13 cellular contexts compared by ENCODE assay signal in the genomic region with DNA sequence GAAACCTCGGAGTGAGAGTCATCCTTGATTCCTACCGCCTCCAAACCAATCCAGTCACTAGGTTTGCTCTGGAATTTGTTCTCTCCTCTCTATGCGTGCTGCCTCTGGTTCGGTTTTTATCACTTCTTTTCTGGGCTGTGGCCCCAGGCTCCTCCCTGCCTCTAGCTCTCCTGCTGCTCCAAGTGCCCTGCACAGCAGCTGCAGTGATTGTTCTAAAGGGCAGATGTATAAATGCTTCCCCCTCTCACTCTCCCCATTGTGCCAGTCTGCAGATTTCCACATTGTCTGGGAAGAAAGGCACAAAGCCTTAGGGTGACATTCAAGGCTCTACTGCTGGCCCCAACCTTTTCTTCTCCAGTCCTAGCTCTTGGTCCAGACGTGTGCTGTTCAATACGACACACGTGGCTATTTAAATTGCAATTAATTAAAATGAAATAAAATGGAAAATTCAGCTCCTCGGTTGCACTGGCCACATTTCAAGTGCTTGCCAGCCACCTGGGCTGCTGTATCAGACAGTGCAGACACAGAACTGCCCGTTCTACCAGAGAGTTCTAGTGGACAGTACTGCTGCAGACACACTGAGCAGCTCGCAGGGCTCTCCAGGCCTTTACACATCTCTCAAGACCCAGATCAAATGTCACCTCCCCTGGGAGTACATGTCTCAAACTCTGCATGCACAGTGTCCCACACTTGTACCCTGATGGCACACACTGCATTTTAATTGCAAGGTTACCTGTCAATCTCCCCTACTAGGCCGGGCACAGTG.
A peak's percentile ranks its signal among the peaks of the same experiment; 100 is the strongest.
DNase-seq lines count a peak whose midpoint lies in the region; ATAC-seq lines count a peak whose summit lies in the region.
"Had no signal": no experiment of that assay in that cellular context is flagged by ENCODE, and none has a peak within 500 bp of the region (broad histone marks: within the 10 kb centered on the region; RNA-seq: fewer than 3 reads in every experiment).

No MANE protein-coding gene starts in this region.

- ATAC-seq in GM21367 (IDR thresholded peaks at IDR 0.05; ENCODE audit: unreplicated experiment): no peak
- no peak for ATAC-seq in GM18867 (IDR thresholded peaks at IDR 0.05; ENCODE audit: unreplicated experiment)
- ATAC-seq: body of pancreas had no signal

- DNase-seq in NCI-H2171 treated with DMSO at 0.1 percent for 48 hours (lab: John Stamatoyannopoulos, UW) (peak; percentile 26), NCI-H2171 (lab: John Stamatoyannopoulos, UW) (no peak), amygdala (lab: John Stamatoyannopoulos, UW) (peak in 34 of 56 donors; percentile 7 to 72 (median 39)), inferior parietal cortex (ENCODE audit: extremely low spot score) (peak; percentile 55), superior temporal gyrus (ENCODE audit: extremely low spot score) (peak; percentile 82), SIG-M5 (lab: John Stamatoyannopoulos, UW) (no peak)
- DNase-seq: activated T-cell treated with anti-CD3 and anti-CD28 coated beads, Interleukin-2, amount 50 U/mL, for 1 hour; body of pancreas; H9; NCI-H1930; upper lobe of left lung had no signal

Comparison
In these comparisons a context has a peak if more than half of its experiments do, and no peak if none do; other contexts are left out.
1. DNase-seq: peak in NCI-H2171 treated with DMSO at 0.1 percent for 48 hours (single experiment), amygdala (34 of 56), inferior parietal cortex (single experiment) and superior temporal gyrus (single experiment); none in NCI-H2171 (single experiment) and SIG-M5 (single experiment).